Comparison of ENCODE assay signal across 8 cellular contexts in genomic region chr10:73873843-73874215, GRCh38. TPM values are rescaled to one million over a fixed set of nuclear protein-coding genes. Genes with fewer than 3 reads are reported as not detected.
DNase-seq lines count a peak whose midpoint lies in the region; ATAC-seq, FAIRE-seq and TF ChIP-seq lines count a peak whose summit lies in the region.

No MANE protein-coding gene starts in this region.

- peak overlapping the region; percentile 56 for H3K4me3 Mint-ChIP-seq in activated naive CD8-positive, alpha-beta T cell treated with anti-CD3 and anti-CD28 coated beads, Interleukin-2, amount 10 ng/mL, durations not matched to agents 7 days and 5 days

- H3K4me3 ChIP-seq in HFF-Myc (replicated peaks; ENCODE audit: low read depth, low read length) (peak overlapping the region; percentile 50), right lobe of liver (peak overlapping the region; percentile 78 to 94 (median 78))

- peaks cover 0 to 5% (median 0%) of the 10 kb centered on the region in 4 donors for H3K36me3 ChIP-seq in right lobe of liver

- POLR2A ChIA-PET in activated naive CD8-positive, alpha-beta T cell treated with anti-CD3 and anti-CD28 coated beads, Interleukin-2, amount 10 ng/mL, durations not matched to agents 7 days and 5 days (lab: Charles Lee), result interaction anchor here (1.0 to 2.8 kb wide), 6 partner anchors 8 to 101 kb away, joined by 3 to 24 read pairs (median 18); no protein-coding TSS in a partner anchor

- no peak for TF ChIP-seq POLR2A in right lobe of liver (IDR thresholded peaks at IDR 0.05)

- H3K27me3 ChIP-seq in right lobe of liver, result no peaks in the 10 kb centered on the region

- H3K27me3 Mint-ChIP-seq in activated naive CD8-positive, alpha-beta T cell treated with anti-CD3 and anti-CD28 coated beads, Interleukin-2, amount 10 ng/mL, durations not matched to agents 7 days and 5 days, result no peaks in the 10 kb centered on the region

- peaks cover 19% of the 10 kb centered on the region for H3K36me3 Mint-ChIP-seq in activated naive CD8-positive, alpha-beta T cell treated with anti-CD3 and anti-CD28 coated beads, Interleukin-2, amount 10 ng/mL, durations not matched to agents 7 days and 5 days

- intact Hi-C loops in right lobe of liver (cut with DNase I), result no loop called here

- DNase-seq in COLO668 (lab: John Stamatoyannopoulos, UW; ENCODE audit: unreplicated experiment) (peak; percentile 9), HFF-Myc (ENCODE audit: extremely low read depth, low read depth) (no peak), right lobe of liver (no peak), dedifferentiated amniotic fluid mesenchymal stem cell (ENCODE audit: extremely low spot score) (no peak), HuH-7 (ENCODE audit: low spot score) (no peak), urothelium cell line (ENCODE audit: low spot score) (no peak)
- DNase-seq in activated naive CD8-positive, alpha-beta T cell treated with anti-CD3 and anti-CD28 coated beads, Interleukin-2, amount 10 ng/mL, durations not matched to agents 7 days and 5 days, result peak; percentile 51

- FAIRE-seq in urothelium cell line (lab: Jason Lieb, UNC), result no peak

- H3K9me3 Mint-ChIP-seq in activated naive CD8-positive, alpha-beta T cell treated with anti-CD3 and anti-CD28 coated beads, Interleukin-2, amount 10 ng/mL, durations not matched to agents 7 days and 5 days, result no peaks in the 10 kb centered on the region

- H3K27ac ChIP-seq in right lobe of liver, result no peak overlapping the region

- no peaks in the 10 kb centered on the region for H3K9me3 ChIP-seq in right lobe of liver

- peak; percentile 1 for ATAC-seq in activated naive CD8-positive, alpha-beta T cell treated with anti-CD3 and anti-CD28 coated beads, Interleukin-2, amount 10 ng/mL, durations not matched to agents 7 days and 5 days (ENCODE audit: low read depth)
- ATAC-seq in right lobe of liver (peak in 1 of 4 donors; percentile 1), GM19452 (IDR thresholded peaks at IDR 0.05; ENCODE audit: unreplicated experiment) (no peak)

- no peak for TF ChIP-seq CTCF in HFF-Myc (IDR thresholded peaks at IDR 0.05; ENCODE audit: low read depth, low read length, missing control alignments)
- TF ChIP-seq CTCF in right lobe of liver (IDR thresholded peaks at IDR 0.05), result no peak

- H3K4me1 ChIP-seq in right lobe of liver, result peaks cover 0 to 21% (median 0%) of the 10 kb centered on the region in 4 donors

- 0% methylated on average over 5 of the region's 39 CpGs for WGBS in right lobe of liver (ENCODE audit: insufficient coverage, low coverage, low lambda C conversion rate, missing lambda C conversion rate)

- H3K4me1 Mint-ChIP-seq in activated naive CD8-positive, alpha-beta T cell treated with anti-CD3 and anti-CD28 coated beads, Interleukin-2, amount 10 ng/mL, durations not matched to agents 7 days and 5 days, result peaks cover 48% of the 10 kb centered on the region

- no peak overlapping the region for H3K27ac Mint-ChIP-seq in activated naive CD8-positive, alpha-beta T cell treated with anti-CD3 and anti-CD28 coated beads, Interleukin-2, amount 10 ng/mL, durations not matched to agents 7 days and 5 days

RNA-seq across cellular contexts. Expression of gene CAMK2G, which starts 0.5 kb away (rescaled TPM):
- 10 to 100 TPM; 48.6 to 53.5 TPM for total RNA-seq in activated naive CD8-positive, alpha-beta T cell treated with anti-CD3 and anti-CD28 coated beads, Interleukin-2, amount 10 ng/mL, durations not matched to agents 7 days and 5 days
- total RNA-seq in right lobe of liver, result 10 to 100 TPM in 2 of 6 experiments, 1 to 10 TPM in 4; 8.3 to 10.7 (median 9.4) TPM

RNA-seq across cellular contexts. Expression of gene PLAU, which starts 37.1 kb away (rescaled TPM):
- under 1 TPM; 0.61 to 0.62 TPM for total RNA-seq in activated naive CD8-positive, alpha-beta T cell treated with anti-CD3 and anti-CD28 coated beads, Interleukin-2, amount 10 ng/mL, durations not matched to agents 7 days and 5 days
- total RNA-seq in right lobe of liver, result 1 to 10 TPM in 2 of 6 experiments, under 1 TPM in 4; 0.24 to 4.3 (median 0.87) TPM

Comparison
In these comparisons a context has a peak if more than half of its experiments do, and no peak if none do; other contexts are left out.
1. DNase-seq: peak in COLO668 (single experiment) and activated naive CD8-positive, alpha-beta T cell treated with anti-CD3 and anti-CD28 coated beads, Interleukin-2, amount 10 ng/mL, durations not matched to agents 7 days and 5 days (single experiment); none in HFF-Myc (single experiment), right lobe of liver (0 of 3), dedifferentiated amniotic fluid mesenchymal stem cell (single experiment), HuH-7 (single experiment) and urothelium cell line (single experiment).
2. RNA of gene CAMK2G, which starts 0.5 kb away (total RNA-seq): 48.6 to 53.5 TPM in activated naive CD8-positive, alpha-beta T cell treated with anti-CD3 and anti-CD28 coated beads, Interleukin-2, amount 10 ng/mL, durations not matched to agents 7 days and 5 days; 8.3 to 10.7 TPM in right lobe of liver; every median in the first group is over 4 times any median in the second.